ENCODE assay signal across 11 cellular contexts in genomic region chr10:67818323-67818722, GRCh38. TPM values are rescaled to one million over a fixed set of nuclear protein-coding genes. Genes with fewer than 3 reads are reported as not detected.
A peak's percentile ranks its signal among the peaks of the same experiment; 100 is the strongest.
DNase-seq lines count a peak whose midpoint lies in the region; ATAC-seq and TF ChIP-seq lines count a peak whose summit lies in the region.
"Had no signal": no experiment of that assay in that cellular context is flagged by ENCODE, and none has a peak within 500 bp of the region (broad histone marks: within the 10 kb centered on the region; RNA-seq: fewer than 3 reads in every experiment).

No MANE protein-coding gene starts in this region.

- no peaks in the 10 kb centered on the region for H3K4me1 Mint-ChIP-seq in glutamatergic neuron (ENCODE audit: low read depth, unreplicated experiment)

- H4K20me1 ChIP-seq in osteoblast (ENCODE audit: insufficient read depth, low read length), result no peaks in the 10 kb centered on the region

- H3K27me3 ChIP-seq in osteoblast (ENCODE audit: insufficient read depth, low read length), result no peaks in the 10 kb centered on the region
- H3K27me3 ChIP-seq: gastrocnemius medialis had no signal

- no peak for TF ChIP-seq CTCF in astrocyte of the cerebellum (IDR thresholded peaks at IDR 0.05; ENCODE audit: low read depth, low read length, missing control alignments)
- no peak for TF ChIP-seq CTCF in osteoblast (IDR thresholded peaks at IDR 0.05; ENCODE audit: extremely low read depth, low read depth, low read length)
- TF ChIP-seq CTCF in glutamatergic neuron (IDR thresholded peaks at IDR 0.05; ENCODE audit: partially characterized antibody, unreplicated experiment), result no peak

- no peaks in the 10 kb centered on the region for H3K36me3 ChIP-seq in osteoblast (ENCODE audit: insufficient read depth, low read length)
- H3K36me3 ChIP-seq: gastrocnemius medialis had no signal

- DNase-seq in NCI-H2029 treated with DMSO at 0.1 percent for 48 hours (lab: John Stamatoyannopoulos, UW) (peak; percentile 29), astrocyte of the cerebellum (ENCODE audit: low read depth) (peak; percentile 20), osteoblast (ENCODE audit: insufficient read length, low spot score, missing footprints) (peak; percentile 53), glutamatergic neuron (no peak), hippocampal formation (lab: John Stamatoyannopoulos, UW) (no peak)
- no peak for DNase-seq in activated CD4-positive, CD25-positive, alpha-beta regulatory T cell treated with anti-CD3 and anti-CD28 coated beads, Interleukin-2, amount 50 U/mL, for 72 hours
- DNase-seq: activated naive CD4-positive, alpha-beta T cell; gastrocnemius medialis; T-helper 17 cell had no signal

- H3K4me1 ChIP-seq in osteoblast (ENCODE audit: insufficient read depth, low read length), result peaks cover 5% of the 10 kb centered on the region
- H3K4me1 ChIP-seq: gastrocnemius medialis had no signal

- in situ Hi-C loops in astrocyte of the cerebellum (cut with HindIII; ENCODE audit: low sequenced_read_pairs), result no loop called here

- H2AFZ ChIP-seq in osteoblast (ENCODE audit: low read length), result no peak overlapping the region

- peaks cover 7% of the 10 kb centered on the region for H3K36me3 Mint-ChIP-seq in glutamatergic neuron (ENCODE audit: unreplicated experiment)

- no peaks in the 10 kb centered on the region for H3K9me3 ChIP-seq in osteoblast (ENCODE audit: low read depth, low read length)
- H3K9me3 ChIP-seq: gastrocnemius medialis had no signal

- H3K4me3 ChIP-seq in astrocyte of the cerebellum (ENCODE audit: low read depth, low read length) (no peak overlapping the region), osteoblast (ENCODE audit: insufficient read depth, low read length) (no peak overlapping the region)
- H3K4me3 ChIP-seq: gastrocnemius medialis had no signal

- no peak overlapping the region for H3K27ac ChIP-seq in osteoblast (ENCODE audit: low read depth, low read length)
- H3K27ac ChIP-seq: gastrocnemius medialis had no signal

- H3K27ac Mint-ChIP-seq in glutamatergic neuron (ENCODE audit: unreplicated experiment), result no peak overlapping the region
- H3K27ac Mint-ChIP-seq: T-helper 17 cell had no signal

- no peaks in the 10 kb centered on the region for H3K27me3 Mint-ChIP-seq in glutamatergic neuron (ENCODE audit: unreplicated experiment)
- H3K27me3 Mint-ChIP-seq: T-helper 17 cell had no signal

- H3K9me3 Mint-ChIP-seq in glutamatergic neuron (ENCODE audit: unreplicated experiment), result peaks cover 2% of the 10 kb centered on the region

- ATAC-seq in GM21619 (IDR thresholded peaks at IDR 0.05; ENCODE audit: unreplicated experiment), result peak; percentile 46
- no peak for ATAC-seq in GM19324 (IDR thresholded peaks at IDR 0.05; ENCODE audit: low FRiP score, unreplicated experiment)
- ATAC-seq: gastrocnemius medialis, T-helper 17 cell had no signal

- H3K4me2 ChIP-seq in osteoblast (ENCODE audit: insufficient read depth, low read length), result no peak overlapping the region

- no peak overlapping the region for H3K4me3 Mint-ChIP-seq in glutamatergic neuron (ENCODE audit: unreplicated experiment)
- H3K4me3 Mint-ChIP-seq: T-helper 17 cell had no signal

- H3K79me2 ChIP-seq in osteoblast (ENCODE audit: insufficient read depth, low read length), result no peaks in the 10 kb centered on the region

RNA-seq across cellular contexts. Expression of gene DNAJC12, which starts 19.7 kb away (rescaled TPM):
- total RNA-seq in osteoblast (4.0 and 6.2 TPM in 2 replicates), glutamatergic neuron (ENCODE audit: unreplicated experiment) (54.7 TPM)
- total RNA-seq: T-helper 17 cell had no signal

Comparison
In these comparisons a context has a peak if more than half of its experiments do, and no peak if none do; other contexts are left out.
1. DNase-seq: peak in NCI-H2029 treated with DMSO at 0.1 percent for 48 hours (single experiment), astrocyte of the cerebellum (single experiment) and osteoblast (single experiment); none in glutamatergic neuron (single experiment), activated CD4-positive, CD25-positive, alpha-beta regulatory T cell treated with anti-CD3 and anti-CD28 coated beads, Interleukin-2, amount 50 U/mL, for 72 hours (single experiment) and hippocampal formation (0 of 2).